In genomic region chr11:83864412-83865057, GRCh38 we compare ENCODE assay signal across 27 cellular contexts.
DNase-seq lines count a peak whose midpoint lies in the region; TF ChIP-seq lines count a peak whose summit lies in the region.
"Had no signal": no experiment of that assay in that cellular context is flagged by ENCODE, and none has a peak within 500 bp of the region (broad histone marks: within the 10 kb centered on the region; RNA-seq: fewer than 3 reads in every experiment).

No MANE protein-coding gene starts in this region.

- no peak overlapping the region for H3K9ac ChIP-seq in SK-N-SH
- H3K9ac ChIP-seq: BLaER1 treated with 17β-estradiol and CSF1 and Interleukin-3, amounts not matched to agents 10 nM and 100 nM had no signal

- no peaks in the 10 kb centered on the region for H4K20me1 ChIP-seq in SK-N-SH (ENCODE audit: insufficient read depth)
- H4K20me1 ChIP-seq: BLaER1 treated with 17β-estradiol and CSF1 and Interleukin-3, amounts not matched to agents 10 nM and 100 nM had no signal

- H3K4me3 ChIP-seq in SK-N-SH (ENCODE audit: low read depth in 2 of 2, low read length in 1 of 2) (no peak overlapping the region), dorsolateral prefrontal cortex (no peak overlapping the region)
- H3K4me3 ChIP-seq: BLaER1 treated with 17β-estradiol and CSF1 and Interleukin-3, amounts not matched to agents 10 nM and 100 nM; GM23338; HAP-1; K562 had no signal

- no peaks in the 10 kb centered on the region for H3K79me2 ChIP-seq in SK-N-SH (ENCODE audit: insufficient read depth)

- H3K36me3 ChIP-seq in SK-N-SH (replicated peaks in 1 of 2; ENCODE audit: control insufficient read depth in 1 of 2, insufficient read depth in 2 of 2, low read length in 1 of 2), result no peaks in the 10 kb centered on the region
- H3K36me3 ChIP-seq: BLaER1 treated with 17β-estradiol and CSF1 and Interleukin-3, amounts not matched to agents 10 nM and 100 nM; HAP-1 had no signal

- 0 out of 2 replicates have a peak, but pooled peaks have one; percentile 9 for TF ChIP-seq RAD21 in SK-N-SH (IDR thresholded peaks at IDR 0.05; ENCODE audit: low read length)

- H3K4me2 ChIP-seq in SK-N-SH, result peak overlapping the region; percentile 54; the same call in 1 of the 2 replicates
- H3K4me2 ChIP-seq: BLaER1 treated with 17β-estradiol and CSF1 and Interleukin-3, amounts not matched to agents 10 nM and 100 nM; GM23338 had no signal

- H3K4me3 Mint-ChIP-seq in activated naive CD4-positive, alpha-beta T cell treated with anti-CD3 and anti-CD28 coated beads for 36 hours, result no peak overlapping the region
- H3K4me3 Mint-ChIP-seq: CD4-positive, alpha-beta T cell; GM23338; HFFc6 had no signal

- H3K27ac ChIP-seq in SK-N-SH (ENCODE audit: low read depth in 2 of 2, low read length in 1 of 2) (peak overlapping the region; percentile 74 to 85), dorsolateral prefrontal cortex (peak overlapping the region in 36 of 59 donors; percentile 0 to 67 (median 46))
- H3K27ac ChIP-seq: BLaER1 treated with 17β-estradiol and CSF1 and Interleukin-3, amounts not matched to agents 10 nM and 100 nM; RWPE1 had no signal

- peak in 1 of 2 experiments; percentile 76; a peak in 3 of 4 replicates for TF ChIP-seq EP300 in SK-N-SH (IDR thresholded peaks at IDR 0.05; ENCODE audit: borderline replicate concordance in 1 of 2, low read depth in 1 of 2, low read length in 1 of 2)

- H3K36me3 Mint-ChIP-seq in activated naive CD4-positive, alpha-beta T cell treated with anti-CD3 and anti-CD28 coated beads for 36 hours (ENCODE audit: low read depth), result no peaks in the 10 kb centered on the region

- H3K27ac Mint-ChIP-seq in activated naive CD4-positive, alpha-beta T cell treated with anti-CD3 and anti-CD28 coated beads for 36 hours, result no peak overlapping the region
- H3K27ac Mint-ChIP-seq: CD4-positive, alpha-beta T cell; GM23338; HFFc6 had no signal

- no peaks in the 10 kb centered on the region for H3K9me3 ChIP-seq in SK-N-SH
- H3K9me3 ChIP-seq: HAP-1 had no signal

- no peaks in the 10 kb centered on the region for H3K27me3 Mint-ChIP-seq in activated naive CD4-positive, alpha-beta T cell treated with anti-CD3 and anti-CD28 coated beads for 36 hours (ENCODE audit: low read depth)
- H3K27me3 Mint-ChIP-seq: CD4-positive, alpha-beta T cell had no signal

- no peak for TF ChIP-seq CTCF in SK-N-SH (IDR thresholded peaks at IDR 0.05)
- TF ChIP-seq CTCF in dorsolateral prefrontal cortex (IDR thresholded peaks at IDR 0.05 in 54 of 56, conservative IDR thresholded peaks at IDR 0.05 in 2 of 56; ENCODE audit: low read depth in 1 of 56, partially characterized antibody in 56 of 56), result no peak

- peak overlapping the region; percentile 25; the same call in 1 of the 2 replicates for H2AFZ ChIP-seq in SK-N-SH (ENCODE audit: low read depth)
- H2AFZ ChIP-seq: GM23338 had no signal

- no peaks in the 10 kb centered on the region for H3K4me1 Mint-ChIP-seq in activated naive CD4-positive, alpha-beta T cell treated with anti-CD3 and anti-CD28 coated beads for 36 hours (ENCODE audit: low read depth)
- H3K4me1 Mint-ChIP-seq: GM23338 had no signal

- CTCF ChIA-PET in SK-N-SH (lab: Yijun Ruan, JAX), result no interaction called here
- CTCF ChIA-PET in activated naive CD4-positive, alpha-beta T cell treated with anti-CD3 and anti-CD28 coated beads for 36 hours (lab: Charles Lee), result no interaction called here

- no peaks in the 10 kb centered on the region for H3K27me3 ChIP-seq in SK-N-SH (ENCODE audit: insufficient read depth)
- no peaks in the 10 kb centered on the region for H3K27me3 ChIP-seq in dorsolateral prefrontal cortex
- H3K27me3 ChIP-seq: BLaER1 treated with 17β-estradiol and CSF1 and Interleukin-3, amounts not matched to agents 10 nM and 100 nM had no signal

- POLR2A ChIA-PET in SK-N-SH (lab: Yijun Ruan, JAX), result no interaction called here

- no peaks in the 10 kb centered on the region for H3K9me2 ChIP-seq in SK-N-SH

- H3F3A ChIP-seq in SK-N-SH (replicated peaks; ENCODE audit: insufficient read depth), result peaks cover 7% of the 10 kb centered on the region

- DNase-seq in NCI-H2227 (lab: John Stamatoyannopoulos, UW; ENCODE audit: unreplicated experiment) (peak; percentile 17), NCI-H2227 treated with DMSO at 0.1 percent for 48 hours (lab: John Stamatoyannopoulos, UW) (no peak), SK-N-SH (peak; percentile 39), dorsolateral prefrontal cortex (no peak), A172 (ENCODE audit: low spot score) (no peak), dermis blood vessel endothelial cell (no peak), AG08396 (ENCODE audit: low spot score) (no peak)
- DNase-seq in activated naive CD4-positive, alpha-beta T cell treated with anti-CD3 and anti-CD28 coated beads for 36 hours, result no peak
- DNase-seq: 8988T; CD4-positive, alpha-beta T cell; COR-L47; DMS79 treated with DMSO at 0.1 percent for 48 hours; GF-D8; HFFc6; Kasumi-1; MV-4-11; NCI-H1105; NCI-H1436 treated with DMSO at 0.1 percent for 48 hours; NCI-H187 treated with DMSO at 0.1 percent for 48 hours; NCI-H510A; SHP77; SW 1271 had no signal

- WGBS in SK-N-SH (ENCODE audit: low lambda C conversion rate), result 3% methylated on average over 4 of the region's 4 CpGs

- H3K4me1 ChIP-seq in SK-N-SH (ENCODE audit: control insufficient read depth in 1 of 2, insufficient read depth in 2 of 2, low read depth in 1 of 2, low read length in 1 of 2), result peaks cover 6 to 25% of the 10 kb centered on the region in 2 experiments
- H3K4me1 ChIP-seq: BLaER1 treated with 17β-estradiol and CSF1 and Interleukin-3, amounts not matched to agents 10 nM and 100 nM; HAP-1 had no signal

- H3K9me3 Mint-ChIP-seq in activated naive CD4-positive, alpha-beta T cell treated with anti-CD3 and anti-CD28 coated beads for 36 hours, result peaks cover 2% of the 10 kb centered on the region
- H3K9me3 Mint-ChIP-seq: HFFc6 had no signal

- intact Hi-C loops in dorsolateral prefrontal cortex (cut with DNase I), result no loop called here
- intact Hi-C loops in activated naive CD4-positive, alpha-beta T cell treated with anti-CD3 and anti-CD28 coated beads for 36 hours (cut with micrococcal nuclease), result no loop called here

TF ChIP-seq in SK-N-SH, 30 proteins besides CTCF, POLR2A, EP300 and RAD21:
- TF ChIP-seq TCF12 (IDR thresholded peaks at IDR 0.05) (peak; percentile 40; the same call in 1 of the 2 replicates), NRF1 (IDR thresholded peaks at IDR 0.05; ENCODE audit: low read depth, low read length) (no peak), RCOR1 (IDR thresholded peaks at IDR 0.05; ENCODE audit: low read length) (peak; percentile 70), FOXJ3 (CRISPR knock-in tag; IDR thresholded peaks at IDR 0.05) (peak; percentile 54; the same call in 1 of the 2 replicates), TEAD4 (IDR thresholded peaks at IDR 0.05; ENCODE audit: borderline replicate concordance, insufficient read depth) (no peak), RFX5 (IDR thresholded peaks at IDR 0.05; ENCODE audit: low read length) (no peak), CHD2 (IDR thresholded peaks at IDR 0.05; ENCODE audit: low read length, partially characterized antibody) (peak; percentile 48), GATA2 (CRISPR knock-in tag; IDR thresholded peaks at IDR 0.05) (peak; percentile 75)

Comparison
In these comparisons a context has a peak if more than half of its experiments do, and no peak if none do; other contexts are left out.
1. DNase-seq: peak in NCI-H2227 (single experiment) and SK-N-SH (single experiment); none in NCI-H2227 treated with DMSO at 0.1 percent for 48 hours (single experiment), dorsolateral prefrontal cortex (0 of 10), activated naive CD4-positive, alpha-beta T cell treated with anti-CD3 and anti-CD28 coated beads for 36 hours (single experiment), A172 (single experiment), dermis blood vessel endothelial cell (single experiment) and AG08396 (single experiment).